In genomic region chr15:63038926-63039673, GRCh38 we compare ENCODE assay signal across 17 cellular contexts. TPM values are rescaled to one million over a fixed set of nuclear protein-coding genes. Genes with fewer than 3 reads are reported as not detected.
A peak's percentile ranks its signal among the peaks of the same experiment; 100 is the strongest.
DNase-seq lines count a peak whose midpoint lies in the region; ATAC-seq, FAIRE-seq and TF ChIP-seq lines count a peak whose summit lies in the region.
"Had no signal": no experiment of that assay in that cellular context is flagged by ENCODE, and none has a peak within 500 bp of the region (broad histone marks: within the 10 kb centered on the region; RNA-seq: fewer than 3 reads in every experiment).

No MANE protein-coding gene starts in this region.

- peak overlapping the region; percentile 38 for H3K4ac ChIP-seq in trophoblast cell (ENCODE audit: low read depth, low read length)

- no peak overlapping the region for H3K4me3 ChIP-seq in BJ (ENCODE audit: low read depth, low read length)
- no peak overlapping the region for H3K4me3 ChIP-seq in SJSA1
- H3K4me3 ChIP-seq in fibroblast of pulmonary artery (replicated peaks; ENCODE audit: low read depth, low read length) = no peak overlapping the region
- no peak overlapping the region for H3K4me3 ChIP-seq in trophoblast cell (ENCODE audit: low read depth, low read length)
- no peak overlapping the region for H3K4me3 ChIP-seq in pancreas
- H3K4me3 ChIP-seq: left lung had no signal

- H2BK12ac ChIP-seq in trophoblast cell (ENCODE audit: low read length) = peak overlapping the region; percentile 93

- peak; percentile 86 for DNase-seq in BJ (ENCODE audit: low read depth)
- peak in 1 of 2 experiments; percentile 32 for DNase-seq in SJSA1 (ENCODE audit: low read depth in 1 of 2, low spot score in 2 of 2)
- DNase-seq in fibroblast of pulmonary artery (ENCODE audit: low read depth) = peak; percentile 83
- peak; percentile 89 to 98 for DNase-seq in trophoblast cell
- DNase-seq in pancreas = no peak
- DNase-seq: activated CD4-positive, alpha-beta T cell treated with anti-CD3 and anti-CD28 coated beads for 48 hours; activated T-cell treated with anti-CD3 and anti-CD28 coated beads for 4 hours; DMS153; hypothalamus; left lung; naive thymus-derived CD4-positive, alpha-beta T cell; stimulated activated CD4-positive, alpha-beta T cell treated with anti-CD3 and anti-CD28 coated beads, Interleukin-1b, Interleukin-23, amount 100 ng/mL, for 48 hours had no signal

- peak overlapping the region; percentile 92 for H2BK5ac ChIP-seq in trophoblast cell (ENCODE audit: low read depth, low read length, poor library complexity)

- peak overlapping the region; percentile 16 for H3K18ac ChIP-seq in trophoblast cell (ENCODE audit: low read length)

- WGBS in trophoblast cell (ENCODE audit: extremely low coverage, insufficient coverage, insufficient read length) = no CpG with 5 or more reads among the region's 5 CpGs
- 94 to 96% methylated on average over 5 of the region's 5 CpGs for WGBS in pancreas, 2 donors

- FAIRE-seq in pancreas (lab: Jason Lieb, UNC) = no peak
- FAIRE-seq: colon had no signal

- H3K4me1 ChIP-seq in SJSA1 (replicated peaks) (peaks cover 24% of the 10 kb centered on the region), trophoblast cell (ENCODE audit: control insufficient read depth in 1 of 2, insufficient read depth in 2 of 2, low read length in 2 of 2) (peaks cover 7 to 15% of the 10 kb centered on the region in 2 experiments), pancreas (peaks cover 0 to 9% (median 5%) of the 10 kb centered on the region in 3 donors)

- intact Hi-C loops in pancreas (cut with DNase I) = no loop called here

- peak overlapping the region; percentile 77 for H2BK120ac ChIP-seq in trophoblast cell (ENCODE audit: insufficient read depth, low read length, poor library complexity)

- peak overlapping the region; percentile 40 for H4K8ac ChIP-seq in trophoblast cell (ENCODE audit: low read depth, low read length)

- H3K27me3 ChIP-seq in BJ (ENCODE audit: control insufficient read depth, insufficient read depth, low read length) = no peaks in the 10 kb centered on the region
- no peaks in the 10 kb centered on the region for H3K27me3 ChIP-seq in SJSA1 (replicated peaks)
- no peaks in the 10 kb centered on the region for H3K27me3 ChIP-seq in trophoblast cell (ENCODE audit: insufficient read depth, low read length)
- H3K27me3 ChIP-seq in pancreas = no peaks in the 10 kb centered on the region

- no peak overlapping the region for H3K23ac ChIP-seq in trophoblast cell (ENCODE audit: low read length)

- POLR2A ChIA-PET in BJ (lab: Charles Lee) = interaction anchor here (0.6 to 0.7 kb wide), 2 partner anchors 9 to 16 kb away, joined by 4 to 5 read pairs; no protein-coding TSS in a partner anchor

- ATAC-seq in pancreas = no peak
- no peak for ATAC-seq in HG02981 (IDR thresholded peaks at IDR 0.05; ENCODE audit: unreplicated experiment)
- no peak for ATAC-seq in GM21528 (IDR thresholded peaks at IDR 0.05; ENCODE audit: low FRiP score, unreplicated experiment)
- no peak for ATAC-seq in HG02642 (IDR thresholded peaks at IDR 0.05; ENCODE audit: poor library complexity, unreplicated experiment)
- ATAC-seq: left lung; naive thymus-derived CD4-positive, alpha-beta T cell; Right ventricle myocardium inferior had no signal

- no peak overlapping the region for H3K4me2 ChIP-seq in trophoblast cell (ENCODE audit: low read length)

- peak overlapping the region; percentile 55 for H2AK5ac ChIP-seq in trophoblast cell (ENCODE audit: low read length)

- H3K79me1 ChIP-seq in trophoblast cell (ENCODE audit: low read length) = peaks cover 58% of the 10 kb centered on the region

- H3K27ac ChIP-seq in SJSA1 (peak overlapping the region; percentile 30), trophoblast cell (ENCODE audit: low read depth, low read length) (peak overlapping the region; percentile 100), pancreas (no peak overlapping the region)
- H3K27ac ChIP-seq: left lung had no signal

- H3K9me3 ChIP-seq in SJSA1 (replicated peaks) (no peaks in the 10 kb centered on the region), trophoblast cell (ENCODE audit: insufficient read depth, low read depth, low read length) (no peaks in the 10 kb centered on the region), pancreas (no peaks in the 10 kb centered on the region)
- H3K9me3 ChIP-seq: left lung had no signal

- no peak overlapping the region for H2AFZ ChIP-seq in trophoblast cell (ENCODE audit: insufficient read depth, low read length, poor library complexity)

- H3K14ac ChIP-seq in trophoblast cell (ENCODE audit: low read length) = peak overlapping the region; percentile 69

- H4K12ac ChIP-seq in trophoblast cell (ENCODE audit: low read depth, low read length) = no peak overlapping the region

- peaks cover 5% of the 10 kb centered on the region for H3K36me3 ChIP-seq in BJ (ENCODE audit: control insufficient read depth, insufficient read depth, low read length)
- peaks cover 15% of the 10 kb centered on the region for H3K36me3 ChIP-seq in SJSA1
- peaks cover 10 to 12% of the 10 kb centered on the region in 2 experiments for H3K36me3 ChIP-seq in trophoblast cell (ENCODE audit: control insufficient read depth in 1 of 2, insufficient read depth in 2 of 2, low read length in 2 of 2)
- H3K36me3 ChIP-seq in pancreas = no peaks in the 10 kb centered on the region
- H3K36me3 ChIP-seq: left lung had no signal

- no peak overlapping the region for H3K9ac ChIP-seq in trophoblast cell (ENCODE audit: low read length)

- H3K79me2 ChIP-seq in trophoblast cell (ENCODE audit: control insufficient read depth, insufficient read depth, low read length, poor library complexity) = peaks cover 28% of the 10 kb centered on the region

- CTCF ChIA-PET in BJ (lab: Yijun Ruan, JAX) = interaction anchor here (1.2 to 1.9 kb wide), 2 partner anchors 9 to 362 kb away, joined by 3 to 4 read pairs; no protein-coding TSS in a partner anchor

- peak overlapping the region; percentile 42 for H4K91ac ChIP-seq in trophoblast cell (ENCODE audit: low read depth, low read length)

- TF ChIP-seq CTCF in BJ (IDR thresholded peaks at IDR 0.05; ENCODE audit: insufficient read depth, low read depth, low read length) (no peak), fibroblast of pulmonary artery (IDR thresholded peaks at IDR 0.05; ENCODE audit: low read length, missing control alignments) (no peak), pancreas (IDR thresholded peaks at IDR 0.05) (no peak)

RNA-seq across cellular contexts. Expression of gene TPM1, which starts 3.4 kb away (rescaled TPM):
- 1,575 and 2,338 TPM in 2 replicates for polyA plus RNA-seq in BJ (2011; rRNA removed)
- 714 and 743 TPM in 2 replicates for polyA minus RNA-seq in BJ (2011; rRNA and poly(A)+ RNA removed)
- 1,245 and 1,667 TPM in 2 replicates for total RNA-seq in SJSA1 (2014; rRNA removed; shearing (Covaris generic))
- polyA plus RNA-seq in trophoblast cell (2013) = 3,520 and 3,660 TPM in 2 replicates
- 100 to 1,000 TPM; 114 to 359 (median 249) TPM for total RNA-seq in pancreas
- 100 to 1,000 TPM; 304 to 482 TPM for polyA plus RNA-seq in pancreas

Comparison
In these comparisons a context has a peak if more than half of its experiments do, and no peak if none do; other contexts are left out.
1. DNase-seq: peak in BJ (single experiment), fibroblast of pulmonary artery (single experiment) and trophoblast cell (2 of 2); none in pancreas (0 of 6).
2. H3K27ac ChIP-seq: peak in SJSA1 (single experiment) and trophoblast cell (single experiment); none in pancreas (0 of 4).